Comparison of ENCODE assay signal across 14 cellular contexts in genomic region chr1:218464871-218465270, GRCh38.
"Had no signal": no experiment of that assay in that cellular context is flagged by ENCODE, and none has a peak within 500 bp of the region (broad histone marks: within the 10 kb centered on the region; RNA-seq: fewer than 3 reads in every experiment).

No MANE protein-coding gene starts in this region.

- H3K4me3 ChIP-seq: lower lobe of right lung, right atrium auricular region, smooth muscle cell had no signal

- H3K9me3 Mint-ChIP-seq: activated naive CD4-positive, alpha-beta T cell treated with anti-CD3 and anti-CD28 coated beads for 36 hours; brain; naive B cell; stimulated activated effector memory CD8-positive, alpha-beta T cell treated with anti-CD3 and anti-CD28 coated beads, Interleukin-12 subunit alpha, Interleukin-12 subunit beta, amount 100 ng/mL, for 72 hours had no signal

- H3K4me1 Mint-ChIP-seq: stimulated activated effector memory CD8-positive, alpha-beta T cell treated with anti-CD3 and anti-CD28 coated beads, Interleukin-12 subunit alpha, Interleukin-12 subunit beta, amount 100 ng/mL, for 72 hours had no signal

- H3K4me2 ChIP-seq: smooth muscle cell had no signal

- H3K9me3 ChIP-seq: lower lobe of right lung, right atrium auricular region had no signal

- H3K36me3 Mint-ChIP-seq: brain; naive B cell; stimulated activated effector memory CD8-positive, alpha-beta T cell treated with anti-CD3 and anti-CD28 coated beads, Interleukin-12 subunit alpha, Interleukin-12 subunit beta, amount 100 ng/mL, for 72 hours had no signal

- H3K4me3 Mint-ChIP-seq: activated naive CD4-positive, alpha-beta T cell treated with anti-CD3 and anti-CD28 coated beads for 36 hours; brain; naive B cell; stimulated activated effector memory CD8-positive, alpha-beta T cell treated with anti-CD3 and anti-CD28 coated beads, Interleukin-12 subunit alpha, Interleukin-12 subunit beta, amount 100 ng/mL, for 72 hours had no signal

- H3K36me3 ChIP-seq: lower lobe of right lung, right atrium auricular region had no signal

- ATAC-seq: lower lobe of right lung; SK-N-SH treated with all-trans-retinoic acid at 6 μM for 48 hours; stimulated activated effector memory CD8-positive, alpha-beta T cell treated with anti-CD3 and anti-CD28 coated beads, Interleukin-12 subunit alpha, Interleukin-12 subunit beta, amount 100 ng/mL, for 72 hours had no signal

- DNase-seq: activated CD4-positive, alpha-beta T cell treated with anti-CD3 and anti-CD28 coated beads for 4 hours; activated naive CD4-positive, alpha-beta T cell treated with anti-CD3 and anti-CD28 coated beads for 36 hours; cerebellar nuclear complex; hippocampal formation; kidney glomerular epithelial cell; lower lobe of right lung; midbrain; naive B cell; trophoblast cell had no signal

- H3K27me3 ChIP-seq: right atrium auricular region had no signal

- H3K27ac Mint-ChIP-seq: activated naive CD4-positive, alpha-beta T cell treated with anti-CD3 and anti-CD28 coated beads for 36 hours; naive B cell; stimulated activated effector memory CD8-positive, alpha-beta T cell treated with anti-CD3 and anti-CD28 coated beads, Interleukin-12 subunit alpha, Interleukin-12 subunit beta, amount 100 ng/mL, for 72 hours had no signal
